Comparison of ENCODE assay signal across 1 cellular context in genomic region chr7:111438369-111439289, GRCh38.
TF ChIP-seq lines count a peak whose summit lies in the region.

No MANE protein-coding gene starts in this region.

TF ChIP-seq in K562, 482 proteins besides CTCF, POLR2A, EP300 and RAD21 (continued from another document and continues in another):
- TF ChIP-seq GTF2B (IDR thresholded peaks at IDR 0.05; ENCODE audit: extremely low read depth, insufficient read length) (no peak), HDAC6 (IDR thresholded peaks at IDR 0.05; ENCODE audit: low read depth, low read length) (no peak), HDAC8 (tag; IDR thresholded peaks at IDR 0.05) (no peak), RBM25 (IDR thresholded peaks at IDR 0.05; ENCODE audit: low read depth, low read length, severe bottlenecking) (no peak), TBP (optimal IDR thresholded peaks at IDR 0.05; ENCODE audit: low read depth, low read length) (no peak), TAF9B (IDR thresholded peaks at IDR 0.05; ENCODE audit: partially characterized antibody) (peak; percentile 45), RFX7 (CRISPR knock-in tag; IDR thresholded peaks at IDR 0.05) (no peak), TSHZ1 (CRISPR knock-in tag; IDR thresholded peaks at IDR 0.05) (no peak), TEAD4 (IDR thresholded peaks at IDR 0.05; ENCODE audit: low read length) (peak; percentile 99), TEAD4 (CRISPR knock-in tag; IDR thresholded peaks at IDR 0.05; ENCODE audit: borderline replicate concordance) (no peak), ZNF316 (IDR thresholded peaks at IDR 0.05) (no peak), EGR1 (conservative IDR thresholded peaks at IDR 0.05) (no peak; the same call in 1 of the 2 replicates), MAFF (IDR thresholded peaks at IDR 0.05; ENCODE audit: low read length) (no peak; the same call in 1 of the 2 replicates), HDGF (IDR thresholded peaks at IDR 0.05) (0 out of 2 replicates have a peak, but pooled peaks have one; percentile 67), HIVEP1 (CRISPR knock-in tag; IDR thresholded peaks at IDR 0.05) (no peak), ZBTB40 (IDR thresholded peaks at IDR 0.05) (no peak), ZBTB40 (CRISPR knock-in tag; IDR thresholded peaks at IDR 0.05) (no peak), CHD2 (IDR thresholded peaks at IDR 0.05; ENCODE audit: low read depth, low read length) (no peak), POU5F1 (IDR thresholded peaks at IDR 0.05; ENCODE audit: borderline replicate concordance, low read depth, low read length, partially characterized antibody) (no peak), EWSR1 (IDR thresholded peaks at IDR 0.05; ENCODE audit: borderline replicate concordance, low read depth, partially characterized antibody) (no peak), NR1H2 (CRISPR knock-in tag; IDR thresholded peaks at IDR 0.05) (no peak), ZNF280A (IDR thresholded peaks at IDR 0.05; ENCODE audit: low read depth, partially characterized antibody) (no peak), ZFX (CRISPR knock-in tag; IDR thresholded peaks at IDR 0.05) (no peak), GTF3C2 (IDR thresholded peaks at IDR 0.05; ENCODE audit: borderline replicate concordance, extremely low read depth, insufficient read length) (no peak), RBM17 (IDR thresholded peaks at IDR 0.05; ENCODE audit: borderline replicate concordance, low read depth, low read length) (no peak), ZNF717 (CRISPR knock-in tag; IDR thresholded peaks at IDR 0.05) (no peak), E2F8 (IDR thresholded peaks at IDR 0.05; ENCODE audit: low read depth, partially characterized antibody) (peak; percentile 47), ZNF224 (CRISPR knock-in tag; IDR thresholded peaks at IDR 0.05) (no peak), TAF15 (IDR thresholded peaks at IDR 0.05; ENCODE audit: low read depth, low read length) (no peak), ILK (tag; IDR thresholded peaks at IDR 0.05; ENCODE audit: borderline replicate concordance, low read depth) (no peak), LARP7 (IDR thresholded peaks at IDR 0.05) (no peak; the same call in 1 of the 2 replicates), RHOXF2B (CRISPR knock-in tag; conservative IDR thresholded peaks at IDR 0.05) (no peak), ZBTB26 (CRISPR knock-in tag; IDR thresholded peaks at IDR 0.05) (no peak), HNRNPL (IDR thresholded peaks at IDR 0.05; ENCODE audit: low read depth, low read length) (no peak), PRPF4 (IDR thresholded peaks at IDR 0.05; ENCODE audit: insufficient read depth, low read depth, low read length, poor library complexity, severe bottlenecking) (no peak), THRB (CRISPR knock-in tag; conservative IDR thresholded peaks at IDR 0.05) (no peak), ZNF408 (CRISPR knock-in tag; IDR thresholded peaks at IDR 0.05; ENCODE audit: low read depth) (no peak), KDM1A (IDR thresholded peaks at IDR 0.05) (peak; percentile 99)
